1 cellular context compared by ENCODE assay signal in genomic region chr14:95500201-95500681, GRCh38.
TF ChIP-seq lines count a peak whose summit lies in the region.

No MANE protein-coding gene starts in this region.

TF ChIP-seq in GM23338, 12 proteins besides CTCF, POLR2A, EP300 and RAD21 (continued from another document):
- no peak for TF ChIP-seq ETS1 (IDR thresholded peaks at IDR 0.05)
